In the genomic region with DNA sequence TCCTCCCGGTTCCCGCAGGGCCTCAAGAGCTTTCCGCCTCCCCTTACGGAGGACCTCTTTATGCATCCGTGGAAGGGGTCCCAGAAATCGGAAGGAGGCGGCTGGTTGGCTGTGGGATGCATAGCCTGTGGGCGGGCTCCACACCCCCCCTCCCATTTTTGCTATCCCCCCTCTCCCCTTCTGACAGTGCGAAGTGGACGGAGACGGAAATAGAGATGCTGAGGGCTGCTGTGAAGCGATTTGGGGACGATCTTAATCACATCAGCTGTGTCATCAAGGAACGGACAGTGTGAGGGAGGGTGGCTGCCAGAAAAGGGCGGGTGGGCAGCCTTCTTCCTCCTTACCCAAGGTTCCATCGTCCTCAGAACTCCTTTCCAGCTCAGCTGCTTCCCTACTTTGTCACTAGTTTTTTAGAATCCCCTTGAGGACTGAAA, we compare ENCODE assay signal across 9 cellular contexts. TPM values are rescaled to one million over a fixed set of nuclear protein-coding genes. Genes with fewer than 3 reads are reported as not detected.
DNase-seq lines count a peak whose midpoint lies in the region; TF ChIP-seq lines count a peak whose summit lies in the region.
"Had no signal": no experiment of that assay in that cellular context is flagged by ENCODE, and none has a peak within 500 bp of the region (broad histone marks: within the 10 kb centered on the region; RNA-seq: fewer than 3 reads in every experiment).

No MANE protein-coding gene starts in this region.

- H3K27me3 ChIP-seq in DOHH2 (ENCODE audit: control insufficient read depth, low read length) (no peaks in the 10 kb centered on the region), SJSA1 (replicated peaks) (no peaks in the 10 kb centered on the region), parathyroid adenoma (ENCODE audit: control insufficient read depth, insufficient read depth, low read length) (no peaks in the 10 kb centered on the region)

- intact Hi-C loops in head of caudate nucleus (cut with DNase I) = no loop called here

- H3K4me1 ChIP-seq in DOHH2 (ENCODE audit: control insufficient read depth, low read length) (peaks cover 21% of the 10 kb centered on the region), SJSA1 (replicated peaks) (peaks cover 41% of the 10 kb centered on the region), parathyroid adenoma (peaks cover 20% of the 10 kb centered on the region)

- no peaks in the 10 kb centered on the region for H3K9me3 Mint-ChIP-seq in endothelial cell (ENCODE audit: unreplicated experiment)

- peaks cover 17% of the 10 kb centered on the region for H3K27me3 Mint-ChIP-seq in endothelial cell (ENCODE audit: unreplicated experiment)

- H3K9ac ChIP-seq in parathyroid adenoma = no peak overlapping the region

- H3K79me2 ChIP-seq in DOHH2 (ENCODE audit: control insufficient read depth, low read length) = peaks cover 36% of the 10 kb centered on the region
- peaks cover 17% of the 10 kb centered on the region for H3K79me2 ChIP-seq in parathyroid adenoma

- H3K9me2 ChIP-seq in DOHH2 (replicated peaks; ENCODE audit: control insufficient read depth, low read length) = no peaks in the 10 kb centered on the region

- H3K27ac Mint-ChIP-seq in endothelial cell (ENCODE audit: unreplicated experiment) = peak overlapping the region; percentile 94

- H3K36me3 Mint-ChIP-seq in endothelial cell (ENCODE audit: low read depth, unreplicated experiment) = peaks cover 14% of the 10 kb centered on the region

- H3K36me3 ChIP-seq in DOHH2 (ENCODE audit: control insufficient read depth, low read length) (peaks cover 21% of the 10 kb centered on the region), SJSA1 (peaks cover 18% of the 10 kb centered on the region), parathyroid adenoma (ENCODE audit: control insufficient read depth, insufficient read depth, low read length) (no peaks in the 10 kb centered on the region)

- no peak for DNase-seq in SJSA1 (ENCODE audit: low read depth in 1 of 2, low spot score in 2 of 2)
- no peak for DNase-seq in endothelial cell (ENCODE audit: low spot score)
- DNase-seq in SIG-M5 treated with dmso at 0.1 percent for 504 hours (lab: John Stamatoyannopoulos, UW; ENCODE audit: unreplicated experiment) = no peak
- DNase-seq in NCI-H2107 (lab: John Stamatoyannopoulos, UW) = no peak
- DNase-seq in stimulated activated CD4-positive, alpha-beta T cell treated with anti-CD3 and anti-CD28 coated beads, Interleukin-2, amount 100 ng/mL, for 48 hours = no peak
- no peak for DNase-seq in head of caudate nucleus

- TF ChIP-seq CTCF in DOHH2 (IDR thresholded peaks at IDR 0.05; ENCODE audit: low read depth, low read length, poor library complexity, severe bottlenecking) (no peak), endothelial cell (IDR thresholded peaks at IDR 0.05; ENCODE audit: unreplicated experiment) (no peak), parathyroid adenoma (IDR thresholded peaks at IDR 0.05) (no peak)

- H3K4me1 Mint-ChIP-seq in endothelial cell (ENCODE audit: unreplicated experiment) = peaks cover 75% of the 10 kb centered on the region

- H3K4me3 Mint-ChIP-seq in endothelial cell (ENCODE audit: unreplicated experiment) = peak overlapping the region; percentile 90

- H3K9me3 ChIP-seq in DOHH2 (ENCODE audit: control insufficient read depth, insufficient read depth, low read length) (no peaks in the 10 kb centered on the region), SJSA1 (replicated peaks) (no peaks in the 10 kb centered on the region), parathyroid adenoma (ENCODE audit: control insufficient read depth, low read length) (no peaks in the 10 kb centered on the region)

- H3K4me2 ChIP-seq in DOHH2 (ENCODE audit: low read length) (peak overlapping the region; percentile 84), parathyroid adenoma (ENCODE audit: low read length) (peak overlapping the region; percentile 56)

- H3K4me3 ChIP-seq in DOHH2 (ENCODE audit: low read length) (peak overlapping the region; percentile 82), SJSA1 (peak overlapping the region; percentile 68), parathyroid adenoma (ENCODE audit: low read depth, low read length) (peak overlapping the region; percentile 91)

- H4K20me1 ChIP-seq in DOHH2 (ENCODE audit: control insufficient read depth, insufficient read depth, low read depth, low read length) = no peaks in the 10 kb centered on the region

- peaks cover 14% of the 10 kb centered on the region for H3F3A ChIP-seq in DOHH2 (ENCODE audit: control insufficient read depth, insufficient read depth)

- H2AFZ ChIP-seq in parathyroid adenoma = peak overlapping the region; percentile 93

- peak overlapping the region; percentile 94 for H3K27ac ChIP-seq in DOHH2 (ENCODE audit: low read depth, low read length)
- H3K27ac ChIP-seq in SJSA1 = peak overlapping the region; percentile 86
- peak overlapping the region; percentile 99 for H3K27ac ChIP-seq in parathyroid adenoma

RNA-seq across cellular contexts. Expression of gene RNASEK, which starts 3.2 kb away (rescaled TPM):
- total RNA-seq in SJSA1 (2014; rRNA removed; shearing (Covaris generic)) = 104 and 146 TPM in 2 replicates
- total RNA-seq in endothelial cell (ENCODE audit: unreplicated experiment) = 249 TPM

RNA-seq across cellular contexts. Expression of gene BCL6B, which starts 7.2 kb away (rescaled TPM):
- not detected in 2 replicates for total RNA-seq in SJSA1 (2014; rRNA removed; shearing (Covaris generic))
- total RNA-seq in endothelial cell (ENCODE audit: unreplicated experiment) = 271 TPM
- total RNA-seq: LHCN-M2 had no signal

RNA-seq across cellular contexts. Expression of gene ALOX12, which starts 19.8 kb away (rescaled TPM):
- not detected in 2 replicates for total RNA-seq in SJSA1 (2014; rRNA removed; shearing (Covaris generic))
- total RNA-seq in endothelial cell (ENCODE audit: unreplicated experiment) = not detected
- total RNA-seq: LHCN-M2 had no signal

RNA-seq across cellular contexts. Expression of gene SLC16A13, which starts 20.2 kb away (rescaled TPM):
- not detected in 2 replicates for total RNA-seq in SJSA1 (2014; rRNA removed; shearing (Covaris generic))
- total RNA-seq in endothelial cell (ENCODE audit: unreplicated experiment) = 25.8 TPM

RNA-seq across cellular contexts. Expression of gene SLC16A11, which starts 28.3 kb away (rescaled TPM):
- not detected in 2 replicates for total RNA-seq in SJSA1 (2014; rRNA removed; shearing (Covaris generic))
- total RNA-seq in endothelial cell (ENCODE audit: unreplicated experiment) = 0.33 TPM

Comparison
In these comparisons a context has a peak if more than half of its experiments do, and no peak if none do; other contexts are left out.
1. RNA of gene BCL6B, which starts 7.2 kb away (total RNA-seq): 271 TPM in endothelial cell (single experiment); not detected in SJSA1; every median in the first group is over 100 times any median in the second.
2. Peak in every context shown above with its lines, with median percentiles within 50 percentile points of each other: H3K27ac ChIP-seq and H3K4me3 ChIP-seq.